Comparison of ENCODE assay signal across 8 cellular contexts in the genomic region with DNA sequence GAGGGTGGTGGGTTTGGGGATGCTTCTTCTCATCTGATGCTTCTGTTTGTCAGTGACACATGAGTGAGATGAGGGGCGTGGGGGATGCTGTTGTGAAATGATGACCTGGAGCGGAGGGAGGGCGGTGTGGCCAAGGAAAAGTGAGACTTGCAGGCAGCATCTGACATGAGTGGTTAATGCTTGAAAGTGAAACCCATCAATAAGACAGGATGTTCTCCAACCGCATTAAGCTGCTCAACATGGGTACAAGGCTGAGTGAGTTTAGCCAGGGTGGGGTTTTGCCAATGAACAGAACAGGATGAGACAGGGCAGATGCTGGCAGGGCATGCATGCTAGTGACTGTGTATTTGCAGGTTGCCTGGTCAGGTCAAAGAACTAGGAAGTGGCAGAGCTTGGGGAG. TPM values are rescaled to one million over a fixed set of nuclear protein-coding genes. Genes with fewer than 3 reads are reported as not detected.
DNase-seq lines count a peak whose midpoint lies in the region; ATAC-seq, FAIRE-seq and TF ChIP-seq lines count a peak whose summit lies in the region.

No MANE protein-coding gene starts in this region.

- peak; percentile 93 for ATAC-seq in GM18861 (IDR thresholded peaks at IDR 0.05; ENCODE audit: unreplicated experiment)
- peak; percentile 94 for ATAC-seq in HG03159 (IDR thresholded peaks at IDR 0.05; ENCODE audit: unreplicated experiment)

- no peaks in the 10 kb centered on the region for H3K36me3 ChIP-seq in kidney (ENCODE audit: control insufficient read depth in 1 of 2, insufficient read depth in 2 of 2, low read length in 2 of 2)

- intact Hi-C loops in kidney (cut with DNase I) = no loop called here

- H3K4me3 ChIP-seq in kidney (ENCODE audit: low read length in 2 of 2) = no peak overlapping the region

- DNase-seq in activated CD8-positive, alpha-beta memory T cell treated with anti-CD3 and anti-CD28 coated beads for 48 hours (ENCODE audit: low read depth in 2 of 3, low spot score in 2 of 3) = peak in 2 of 3 experiments; percentile 26 to 50
- peak; percentile 13 for DNase-seq in renal cortical epithelial cell (ENCODE audit: low read depth)
- DNase-seq in RCC 7860 (ENCODE audit: low spot score) = no peak
- no peak for DNase-seq in substantia nigra (lab: John Stamatoyannopoulos, UW)
- DNase-seq in kidney = no peak
- DNase-seq in GDM1 (lab: John Stamatoyannopoulos, UW) = no peak

- H3K9me3 ChIP-seq in kidney (ENCODE audit: control insufficient read depth in 1 of 2, low read length in 2 of 2) = no peaks in the 10 kb centered on the region

- no peaks in the 10 kb centered on the region for H3K4me1 ChIP-seq in kidney (ENCODE audit: control insufficient read depth in 1 of 2, insufficient read depth in 1 of 2, low read depth in 1 of 2, low read length in 2 of 2)

- H3K27ac ChIP-seq in substantia nigra (ENCODE audit: low read depth, low read length, poor library complexity, severe bottlenecking) (no peak overlapping the region), kidney (ENCODE audit: low read depth in 2 of 2, low read length in 2 of 2) (no peak overlapping the region)

- FAIRE-seq in RCC 7860 (lab: Jason Lieb, UNC) (no peak), kidney (lab: Jason Lieb, UNC) (no peak)

- no peak for TF ChIP-seq CTCF in kidney (IDR thresholded peaks at IDR 0.05; ENCODE audit: borderline replicate concordance, extremely low read depth, insufficient read depth)

- H3K9ac ChIP-seq in kidney (ENCODE audit: low read length in 2 of 2) = no peak overlapping the region

RNA-seq across cellular contexts. Expression of gene SPATA21, which starts 16.5 kb away (rescaled TPM):
- total RNA-seq in renal cortical epithelial cell (not detected in 2 replicates), kidney (not detected)
- polyA plus RNA-seq in kidney (ENCODE audit: insufficient read depth, low read depth, low replicate concordance) = not detected

RNA-seq across cellular contexts. Expression of gene NECAP2, which starts 19.8 kb away (rescaled TPM):
- 121 and 238 TPM in 2 replicates for total RNA-seq in renal cortical epithelial cell
- 57.4 TPM for total RNA-seq in kidney
- 49.9 TPM for polyA plus RNA-seq in kidney (ENCODE audit: insufficient read depth, low read depth, low replicate concordance)

RNA-seq across cellular contexts. Expression of gene SZRD1, which starts 53.7 kb away (rescaled TPM):
- total RNA-seq in renal cortical epithelial cell = 22.7 and 42.3 TPM in 2 replicates
- total RNA-seq in kidney = 127 TPM
- 77.3 TPM for polyA plus RNA-seq in kidney (ENCODE audit: insufficient read depth, low read depth, low replicate concordance)

Comparison
In these comparisons a context has a peak if more than half of its experiments do, and no peak if none do; other contexts are left out.
1. DNase-seq: peak in activated CD8-positive, alpha-beta memory T cell treated with anti-CD3 and anti-CD28 coated beads for 48 hours (2 of 3) and renal cortical epithelial cell (single experiment); none in RCC 7860 (single experiment), substantia nigra (0 of 49), kidney (single experiment) and GDM1 (single experiment).